In genomic region chr6:33411632-33412005, GRCh38 we compare ENCODE assay signal across 8 cellular contexts. TPM values are rescaled to one million over a fixed set of nuclear protein-coding genes. Genes with fewer than 3 reads are reported as not detected.
DNase-seq lines count a peak whose midpoint lies in the region; ATAC-seq and TF ChIP-seq lines count a peak whose summit lies in the region.

No MANE protein-coding gene starts in this region.

- H3K27me3 Mint-ChIP-seq in natural killer cell treated with Interleukin-12 subunit alpha and Interleukin-12 subunit beta and Interleukin-15 and Interleukin-18, amount 100 ng/mL, for 72 hours = no peaks in the 10 kb centered on the region

- H3K4me1 Mint-ChIP-seq in natural killer cell treated with Interleukin-12 subunit alpha and Interleukin-12 subunit beta and Interleukin-15 and Interleukin-18, amount 100 ng/mL, for 72 hours (ENCODE audit: low read depth in 2 of 2) = peaks cover 43 to 51% of the 10 kb centered on the region in 2 donors

- H3K27ac ChIP-seq in coronary artery = peak overlapping the region; percentile 90 to 100

- H3K4me3 Mint-ChIP-seq in natural killer cell treated with Interleukin-12 subunit alpha and Interleukin-12 subunit beta and Interleukin-15 and Interleukin-18, amount 100 ng/mL, for 72 hours = peak overlapping the region; percentile 88

- no peak for DNase-seq in AG10803 (ENCODE audit: low read depth)
- no peak for DNase-seq in LNCaP clone FGC (ENCODE audit: low read depth)
- DNase-seq in coronary artery (ENCODE audit: low spot score) = no peak
- no peak for DNase-seq in natural killer cell treated with Interleukin-12 subunit alpha and Interleukin-12 subunit beta and Interleukin-15 and Interleukin-18, amount 100 ng/mL, for 72 hours (ENCODE audit: low spot score)
- no peak for DNase-seq in T-helper 9 cell
- DNase-seq in NCI-H524 treated with DMSO at 0.1 percent for 48 hours (lab: John Stamatoyannopoulos, UW) = no peak
- no peak for DNase-seq in superior temporal gyrus (ENCODE audit: extremely low spot score)

- peak overlapping the region; percentile 73 to 89 for H3K27ac Mint-ChIP-seq in natural killer cell treated with Interleukin-12 subunit alpha and Interleukin-12 subunit beta and Interleukin-15 and Interleukin-18, amount 100 ng/mL, for 72 hours

- TF ChIP-seq CTCF in AG10803 (conservative IDR thresholded peaks at IDR 0.05; ENCODE audit: low read length) = no peak
- no peak for TF ChIP-seq CTCF in LNCaP clone FGC (IDR thresholded peaks at IDR 0.05; ENCODE audit: control insufficient read depth, extremely low read depth, insufficient read depth)
- no peak for TF ChIP-seq CTCF in coronary artery (IDR thresholded peaks at IDR 0.05)

- ATAC-seq in natural killer cell treated with Interleukin-12 subunit alpha and Interleukin-12 subunit beta and Interleukin-15 and Interleukin-18, amount 100 ng/mL, for 72 hours = no peak
- ATAC-seq in HG03378 (IDR thresholded peaks at IDR 0.05; ENCODE audit: unreplicated experiment) = no peak

- peaks cover 13% of the 10 kb centered on the region for H3K36me3 Mint-ChIP-seq in natural killer cell treated with Interleukin-12 subunit alpha and Interleukin-12 subunit beta and Interleukin-15 and Interleukin-18, amount 100 ng/mL, for 72 hours

- H3K9me3 Mint-ChIP-seq in natural killer cell treated with Interleukin-12 subunit alpha and Interleukin-12 subunit beta and Interleukin-15 and Interleukin-18, amount 100 ng/mL, for 72 hours = no peaks in the 10 kb centered on the region

- peak overlapping the region; percentile 80 for H3K4me3 ChIP-seq in AG10803 (ENCODE audit: low read length)
- peak overlapping the region; percentile 64 for H3K4me3 ChIP-seq in LNCaP clone FGC (ENCODE audit: low read depth, low read length)
- peak overlapping the region; percentile 95 for H3K4me3 ChIP-seq in coronary artery

RNA-seq across cellular contexts. Expression of gene PHF1, which starts 0.8 kb away (rescaled TPM):
- total RNA-seq in natural killer cell treated with Interleukin-12 subunit alpha and Interleukin-12 subunit beta and Interleukin-15 and Interleukin-18, amount 100 ng/mL, for 72 hours = 10 to 100 TPM; 46.5 to 66.6 TPM

RNA-seq across cellular contexts. Expression of gene CUTA, which starts 6.3 kb away (rescaled TPM):
- total RNA-seq in natural killer cell treated with Interleukin-12 subunit alpha and Interleukin-12 subunit beta and Interleukin-15 and Interleukin-18, amount 100 ng/mL, for 72 hours = 100 to 1,000 TPM; 106 to 156 TPM

RNA-seq across cellular contexts. Expression of gene SYNGAP1, which starts 8.2 kb away (rescaled TPM):
- total RNA-seq in natural killer cell treated with Interleukin-12 subunit alpha and Interleukin-12 subunit beta and Interleukin-15 and Interleukin-18, amount 100 ng/mL, for 72 hours = 10 to 100 TPM; 17.7 to 77.0 TPM

RNA-seq across cellular contexts. Expression of gene KIFC1, which starts 20.0 kb away (rescaled TPM):
- total RNA-seq in natural killer cell treated with Interleukin-12 subunit alpha and Interleukin-12 subunit beta and Interleukin-15 and Interleukin-18, amount 100 ng/mL, for 72 hours = 100 to 1,000 TPM in 1 of 2 donors, 10 to 100 TPM in 1; 52.9 to 115 TPM

RNA-seq across cellular contexts. Expression of gene ZBTB9, which starts 42.8 kb away (rescaled TPM):
- 10 to 100 TPM; 10.9 to 25.4 TPM for total RNA-seq in natural killer cell treated with Interleukin-12 subunit alpha and Interleukin-12 subunit beta and Interleukin-15 and Interleukin-18, amount 100 ng/mL, for 72 hours
